16 cellular contexts compared by ENCODE assay signal in genomic region chr17:55852734-55853133, GRCh38.
A peak's percentile ranks its signal among the peaks of the same experiment; 100 is the strongest.
DNase-seq lines count a peak whose midpoint lies in the region; ATAC-seq lines count a peak whose summit lies in the region.
"Had no signal": no experiment of that assay in that cellular context is flagged by ENCODE, and none has a peak within 500 bp of the region (broad histone marks: within the 10 kb centered on the region; RNA-seq: fewer than 3 reads in every experiment).

No MANE protein-coding gene starts in this region.

- ATAC-seq in HG03469 (IDR thresholded peaks at IDR 0.05; ENCODE audit: unreplicated experiment): peak; percentile 72
- no peak for ATAC-seq in GM19035 (IDR thresholded peaks at IDR 0.05; ENCODE audit: unreplicated experiment)

- DNase-seq in NCI-H2171 treated with DMSO at 0.1 percent for 48 hours (lab: John Stamatoyannopoulos, UW) (peak; percentile 37), NCI-H2171 (lab: John Stamatoyannopoulos, UW) (no peak), NCI-H82 treated with DMSO at 0.1 percent for 48 hours (lab: John Stamatoyannopoulos, UW; ENCODE audit: unreplicated experiment) (peak; percentile 5), myocyte (ENCODE audit: low read depth) (peak; percentile 11), SIG-M5 (lab: John Stamatoyannopoulos, UW) (no peak), SHP77 treated with DMSO at 0.1 percent for 48 hours (lab: John Stamatoyannopoulos, UW) (no peak)
- DNase-seq: activated gamma-delta T cell treated with Interleukin-2 at 50 U/mL for 16 hours; CD4-positive, CD25-positive, alpha-beta regulatory T cell; cortex of kidney; EL; erythroblast; H7; kidney glomerular epithelial cell; NCI-H748 treated with DMSO at 0.1 percent for 48 hours had no signal

Comparison
In these comparisons a context has a peak if more than half of its experiments do, and no peak if none do; other contexts are left out.
1. DNase-seq: peak in NCI-H2171 treated with DMSO at 0.1 percent for 48 hours (single experiment), NCI-H82 treated with DMSO at 0.1 percent for 48 hours (single experiment) and myocyte (single experiment); none in NCI-H2171 (single experiment), SIG-M5 (single experiment) and SHP77 treated with DMSO at 0.1 percent for 48 hours (single experiment).